ENCODE assay signal across 19 cellular contexts in the genomic region with DNA sequence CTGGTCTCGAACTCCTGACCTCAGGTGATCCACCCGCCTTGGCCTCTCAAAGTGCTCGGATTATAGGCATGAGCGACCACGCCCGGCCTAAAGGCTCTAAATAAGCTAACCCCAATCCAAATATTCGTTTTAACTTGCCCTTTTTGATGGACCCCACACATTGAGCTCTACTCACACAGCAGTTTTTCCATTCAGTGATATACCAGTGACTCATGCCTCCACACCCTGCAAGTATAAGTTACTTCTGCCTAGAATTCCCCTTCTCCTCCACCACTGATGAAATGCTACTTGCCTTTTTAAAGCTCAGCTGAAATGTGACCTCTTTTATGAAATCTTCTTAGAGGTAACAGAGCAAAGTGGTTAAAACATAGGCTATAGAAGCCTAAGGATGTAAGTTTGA.
DNase-seq lines count a peak whose midpoint lies in the region; ATAC-seq and TF ChIP-seq lines count a peak whose summit lies in the region.
"Had no signal": no experiment of that assay in that cellular context is flagged by ENCODE, and none has a peak within 500 bp of the region (broad histone marks: within the 10 kb centered on the region; RNA-seq: fewer than 3 reads in every experiment).

No MANE protein-coding gene starts in this region.

- no peaks in the 10 kb centered on the region for H3K9me3 Mint-ChIP-seq in activated CD4-positive, alpha-beta T cell treated with anti-CD3 and anti-CD28 coated beads for 36 hours (ENCODE audit: low read depth)
- H3K9me3 Mint-ChIP-seq in stimulated activated naive B cell treated with anti-CD40 and anti-IgM and Interleukin-4, amounts not matched to agents 10 μg/mL and 1 μg/mL and 100 μg/mL, for 72 hours = no peaks in the 10 kb centered on the region
- H3K9me3 Mint-ChIP-seq: activated naive CD4-positive, alpha-beta T cell treated with anti-CD3 and anti-CD28 coated beads, Interleukin-2, amount 50 U/mL, for 72 hours had no signal

- no peak overlapping the region for H3K27ac Mint-ChIP-seq in activated CD4-positive, alpha-beta T cell treated with anti-CD3 and anti-CD28 coated beads for 36 hours
- peak overlapping the region; percentile 84 for H3K27ac Mint-ChIP-seq in stimulated activated naive B cell treated with anti-CD40 and anti-IgM and Interleukin-4, amounts not matched to agents 10 μg/mL and 1 μg/mL and 100 μg/mL, for 72 hours
- H3K27ac Mint-ChIP-seq: activated naive CD4-positive, alpha-beta T cell treated with anti-CD3 and anti-CD28 coated beads, Interleukin-2, amount 50 U/mL, for 72 hours; CD4-positive, alpha-beta memory T cell had no signal

- H3K4me3 Mint-ChIP-seq in activated CD4-positive, alpha-beta T cell treated with anti-CD3 and anti-CD28 coated beads for 36 hours = no peak overlapping the region
- no peak overlapping the region for H3K4me3 Mint-ChIP-seq in stimulated activated naive B cell treated with anti-CD40 and anti-IgM and Interleukin-4, amounts not matched to agents 10 μg/mL and 1 μg/mL and 100 μg/mL, for 72 hours
- H3K4me3 Mint-ChIP-seq: CD4-positive, alpha-beta memory T cell had no signal

- H3K4me3 ChIP-seq in RWPE2 (ENCODE audit: severe bottlenecking) = no peak overlapping the region
- H3K4me3 ChIP-seq: stomach had no signal

- H3K27me3 Mint-ChIP-seq in activated CD4-positive, alpha-beta T cell treated with anti-CD3 and anti-CD28 coated beads for 36 hours = peaks cover 11% of the 10 kb centered on the region
- peaks cover 4 to 5% of the 10 kb centered on the region in 2 donors for H3K27me3 Mint-ChIP-seq in stimulated activated naive B cell treated with anti-CD40 and anti-IgM and Interleukin-4, amounts not matched to agents 10 μg/mL and 1 μg/mL and 100 μg/mL, for 72 hours

- peaks cover 8% of the 10 kb centered on the region for H3K27me3 ChIP-seq in RWPE2 (ENCODE audit: insufficient read depth, poor library complexity, severe bottlenecking)
- H3K27me3 ChIP-seq: stomach had no signal

- no peaks in the 10 kb centered on the region for H3K36me3 Mint-ChIP-seq in activated CD4-positive, alpha-beta T cell treated with anti-CD3 and anti-CD28 coated beads for 36 hours (ENCODE audit: low read depth)
- H3K36me3 Mint-ChIP-seq in stimulated activated naive B cell treated with anti-CD40 and anti-IgM and Interleukin-4, amounts not matched to agents 10 μg/mL and 1 μg/mL and 100 μg/mL, for 72 hours = peaks cover 0 to 4% of the 10 kb centered on the region in 2 donors
- H3K36me3 Mint-ChIP-seq: activated naive CD4-positive, alpha-beta T cell treated with anti-CD3 and anti-CD28 coated beads, Interleukin-2, amount 50 U/mL, for 72 hours; CD4-positive, alpha-beta memory T cell had no signal

- ATAC-seq in activated CD4-positive, alpha-beta T cell treated with anti-CD3 and anti-CD28 coated beads for 36 hours = peak; percentile 57
- peak; percentile 77; the same call in 2 of the 3 replicates for ATAC-seq in RWPE2 (ENCODE audit: low read depth)
- peak; percentile 79 to 90 for ATAC-seq in stimulated activated naive B cell treated with anti-CD40 and anti-IgM and Interleukin-4, amounts not matched to agents 10 μg/mL and 1 μg/mL and 100 μg/mL, for 72 hours (replicated peaks)
- ATAC-seq in HG03521 (IDR thresholded peaks at IDR 0.05; ENCODE audit: unreplicated experiment) = no peak
- no peak for ATAC-seq in HG03045 (IDR thresholded peaks at IDR 0.05; ENCODE audit: unreplicated experiment)
- ATAC-seq: activated naive CD4-positive, alpha-beta T cell treated with anti-CD3 and anti-CD28 coated beads, Interleukin-2, amount 50 U/mL, for 72 hours; left lobe of liver; Panc1 had no signal

- peaks cover 3% of the 10 kb centered on the region for H3K4me1 Mint-ChIP-seq in activated CD4-positive, alpha-beta T cell treated with anti-CD3 and anti-CD28 coated beads for 36 hours
- H3K4me1 Mint-ChIP-seq in stimulated activated naive B cell treated with anti-CD40 and anti-IgM and Interleukin-4, amounts not matched to agents 10 μg/mL and 1 μg/mL and 100 μg/mL, for 72 hours = peaks cover 4 to 7% of the 10 kb centered on the region in 2 donors
- H3K4me1 Mint-ChIP-seq: CD4-positive, alpha-beta memory T cell had no signal

- no peak overlapping the region for H3K27ac ChIP-seq in RWPE2 (ENCODE audit: poor library complexity, severe bottlenecking)
- H3K27ac ChIP-seq: KMS-11, parathyroid adenoma, stomach had no signal

- H3K36me3 ChIP-seq in RWPE2 (ENCODE audit: low read depth) = 0 out of 2 replicates have a peak, but pooled peaks cover 6% of the 10 kb centered on the region
- H3K36me3 ChIP-seq: stomach had no signal

- no peak for TF ChIP-seq CTCF in RWPE2 (IDR thresholded peaks at IDR 0.05; ENCODE audit: poor library complexity, severe bottlenecking)

- POLR2A ChIA-PET in activated CD4-positive, alpha-beta T cell treated with anti-CD3 and anti-CD28 coated beads for 36 hours (lab: Charles Lee) = no interaction called here

- CTCF ChIA-PET in activated CD4-positive, alpha-beta T cell treated with anti-CD3 and anti-CD28 coated beads for 36 hours (lab: Charles Lee) = interaction anchor here (0.6 kb wide), 1 partner anchor 8 kb away, joined by 4 read pairs; no protein-coding TSS in a partner anchor

- intact Hi-C loops in activated CD4-positive, alpha-beta T cell treated with anti-CD3 and anti-CD28 coated beads for 36 hours (cut with DNase I, micrococcal nuclease) = loop anchor here in 1 of 2 experiments (5.0 to 10.0 kb wide), 2 partner anchors 595 to 708 kb away; no protein-coding TSS in a partner anchor

- DNase-seq in activated CD4-positive, alpha-beta T cell treated with anti-CD3 and anti-CD28 coated beads for 36 hours = no peak
- DNase-seq in activated CD4-positive, alpha-beta T cell treated with anti-CD3 and anti-CD28 coated beads for 1 hour = no peak
- DNase-seq in RWPE2 (ENCODE audit: low spot score) = no peak
- DNase-seq in fibroblast of peridontal ligament (ENCODE audit: extremely low read depth) = peak; percentile 65
- no peak for DNase-seq in stimulated activated naive B cell treated with anti-CD40 and anti-IgM and Interleukin-4, amounts not matched to agents 10 μg/mL and 1 μg/mL and 100 μg/mL, for 72 hours
- DNase-seq in effector CD8-positive, alpha-beta T cell (lab: John Stamatoyannopoulos, UW) = no peak
- DNase-seq: 8988T; activated CD4-positive, CD25-positive, alpha-beta regulatory T cell; CD4-positive, alpha-beta memory T cell; hippocampal formation; NCI-H510A treated with DMSO at 0.1 percent for 48 hours; stomach had no signal

- H3K9me3 ChIP-seq in RWPE2 (ENCODE audit: severe bottlenecking) = no peaks in the 10 kb centered on the region
- H3K9me3 ChIP-seq: stomach had no signal

- peaks cover 5% of the 10 kb centered on the region for H3K4me1 ChIP-seq in RWPE2 (ENCODE audit: insufficient read depth, poor library complexity, severe bottlenecking)
- H3K4me1 ChIP-seq: parathyroid adenoma, stomach had no signal

Comparison
In these comparisons a context has a peak if more than half of its experiments do, and no peak if none do; other contexts are left out.
1. ATAC-seq: peak in activated CD4-positive, alpha-beta T cell treated with anti-CD3 and anti-CD28 coated beads for 36 hours (single experiment), RWPE2 (single experiment) and stimulated activated naive B cell treated with anti-CD40 and anti-IgM and Interleukin-4, amounts not matched to agents 10 μg/mL and 1 μg/mL and 100 μg/mL, for 72 hours (2 of 2); none in HG03521 (single experiment) and HG03045 (single experiment).